In the genomic region with DNA sequence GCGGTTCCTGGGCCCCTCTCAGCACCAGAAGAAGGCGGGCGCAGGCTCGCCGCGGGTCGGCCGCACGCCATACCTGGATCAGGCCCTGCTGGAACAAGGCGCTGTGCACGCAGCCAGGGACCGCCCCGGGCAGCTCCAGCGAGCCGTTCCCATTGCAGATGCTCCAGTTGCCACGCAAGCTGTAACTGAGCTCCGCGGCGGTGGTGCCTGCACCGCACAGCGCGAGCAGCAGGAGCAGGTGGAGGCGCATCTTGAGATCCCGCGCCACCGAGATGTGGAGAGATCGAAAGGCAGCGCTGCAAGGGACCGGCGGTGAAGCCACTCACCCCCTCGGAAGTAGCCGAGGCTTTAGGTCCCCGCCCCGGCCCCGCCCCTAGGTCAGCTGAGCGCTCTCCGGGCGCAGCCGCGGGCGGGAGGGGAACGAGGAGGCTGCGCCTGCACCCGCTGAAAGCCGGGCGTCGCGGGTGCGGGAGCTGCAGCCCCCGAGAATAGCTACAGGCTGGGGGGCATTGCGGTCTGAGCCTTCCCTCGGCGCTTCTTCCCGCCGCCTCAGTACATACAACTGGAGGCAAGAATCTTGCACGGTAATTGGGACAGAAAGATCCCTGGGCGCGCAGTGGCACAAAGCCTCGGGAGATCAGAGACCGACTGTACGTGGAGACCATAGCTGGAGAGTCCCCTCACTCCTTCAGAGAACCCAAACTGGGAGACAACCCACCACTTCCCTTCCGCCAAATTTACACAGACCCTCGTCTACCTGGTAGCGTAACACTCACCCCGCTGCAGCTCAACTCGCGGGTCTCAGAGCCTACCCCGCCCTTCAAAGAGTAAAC, we compare ENCODE assay signal across 8 cellular contexts. TPM values are rescaled to one million over a fixed set of nuclear protein-coding genes. Genes with fewer than 3 reads are reported as not detected.
DNase-seq lines count a peak whose midpoint lies in the region; ATAC-seq and TF ChIP-seq lines count a peak whose summit lies in the region.

A gene (minus strand): TSS at position 324 of the 833 bp plus-strand sequence. CDS start 74 bp downstream, at position 250.

- H3K27me3 Mint-ChIP-seq in naive B cell = no peaks in the 10 kb centered on the region

- H3K36me3 ChIP-seq in DND-41 (ENCODE audit: insufficient read depth, low read length) = no peaks in the 10 kb centered on the region
- no peaks in the 10 kb centered on the region for H3K36me3 ChIP-seq in Peyer's patch

- peak within 1 kb of the TSS; percentile 89 for H3K4me2 ChIP-seq in DND-41 (ENCODE audit: insufficient read depth, low read length)

- H3K4me1 Mint-ChIP-seq in naive B cell = peaks cover 34 to 58% (median 49%) of the 10 kb centered on the region in 3 donors
- H3K4me1 Mint-ChIP-seq in stimulated activated effector memory CD8-positive, alpha-beta T cell treated with anti-CD3 and anti-CD28 coated beads, Interleukin-12 subunit alpha, Interleukin-12 subunit beta, amount 100 ng/mL, for 72 hours = peaks cover 38% of the 10 kb centered on the region

- in situ Hi-C loops in KBM-7 (cut with MboI; ENCODE audit: low pct_unique_long_range_greater_than_20kb, low sequenced_read_pairs) = no loop called here

- H2AFZ ChIP-seq in DND-41 (ENCODE audit: low read depth, low read length) = peak within 1 kb of the TSS; percentile 98

- H3K36me3 Mint-ChIP-seq in naive B cell = peaks cover 0 to 8% of the 10 kb centered on the region in 2 donors
- no peaks in the 10 kb centered on the region for H3K36me3 Mint-ChIP-seq in stimulated activated effector memory CD8-positive, alpha-beta T cell treated with anti-CD3 and anti-CD28 coated beads, Interleukin-12 subunit alpha, Interleukin-12 subunit beta, amount 100 ng/mL, for 72 hours

- TF ChIP-seq POLR2A in Peyer's patch (IDR thresholded peaks at IDR 0.05) = peak; percentile 44 to 65

- no peaks in the 10 kb centered on the region for H4K20me1 ChIP-seq in DND-41 (ENCODE audit: insufficient read depth, low read length)

- DNase-seq in DND-41 (peak; percentile 86), KBM-7 (peak; percentile 86), Peyer's patch (peak; percentile 89 to 95 (median 93)), fibroblast of gingiva (ENCODE audit: low read depth) (peak; percentile 71), naive B cell (peak; percentile 85)
- peak; percentile 88 to 89 for DNase-seq in activated T-cell treated with anti-CD3 and anti-CD28 coated beads, Interleukin-2, amount 50 U/mL, for 48 hours
- peak; percentile 57 to 87 for DNase-seq in stimulated activated effector memory CD8-positive, alpha-beta T cell treated with anti-CD3 and anti-CD28 coated beads, Interleukin-12 subunit alpha, Interleukin-12 subunit beta, amount 100 ng/mL, for 72 hours (ENCODE audit: low spot score in 2 of 2)

- peaks cover 31% of the 10 kb centered on the region; the same call in 1 of the 2 replicates for H3K79me2 ChIP-seq in DND-41 (ENCODE audit: insufficient read depth, low read length)

- TF ChIP-seq CTCF in DND-41 (IDR thresholded peaks at IDR 0.05; ENCODE audit: borderline replicate concordance, extremely low read depth, low read length, poor library complexity, severe bottlenecking) = peak; percentile 6
- TF ChIP-seq CTCF in Peyer's patch (IDR thresholded peaks at IDR 0.05) = peak in 1 of 6 experiments; percentile 21

- H3K27me3 ChIP-seq in DND-41 (ENCODE audit: insufficient read depth, low read length, poor library complexity) = no peaks in the 10 kb centered on the region
- H3K27me3 ChIP-seq in Peyer's patch = no peaks in the 10 kb centered on the region

- peak within 1 kb of the TSS; percentile 69 for H3K9ac ChIP-seq in DND-41 (ENCODE audit: low read depth, low read length)

- peaks cover 0 to 2% (median 0%) of the 10 kb centered on the region in 7 donors for H3K9me3 Mint-ChIP-seq in naive B cell
- no peaks in the 10 kb centered on the region for H3K9me3 Mint-ChIP-seq in stimulated activated effector memory CD8-positive, alpha-beta T cell treated with anti-CD3 and anti-CD28 coated beads, Interleukin-12 subunit alpha, Interleukin-12 subunit beta, amount 100 ng/mL, for 72 hours

- H3K4me3 ChIP-seq in DND-41 (ENCODE audit: low read depth in 1 of 2, low read length in 2 of 2) = peak within 1 kb of the TSS; percentile 75 to 91
- peak within 1 kb of the TSS; percentile 66 to 92 (median 81) for H3K4me3 ChIP-seq in Peyer's patch

- H3K4me1 ChIP-seq in DND-41 (ENCODE audit: insufficient read depth, low read length) (peaks cover 33% of the 10 kb centered on the region), Peyer's patch (peaks cover 0 to 17% (median 3%) of the 10 kb centered on the region in 4 donors)

- ATAC-seq in DND-41 (ENCODE audit: insufficient read depth, low read depth) (peak; percentile 93), GM21737 (IDR thresholded peaks at IDR 0.05; ENCODE audit: unreplicated experiment) (peak; percentile 88), naive B cell (ENCODE audit: low read depth in 2 of 2) (peak; percentile 62 to 64)
- ATAC-seq in stimulated activated effector memory CD8-positive, alpha-beta T cell treated with anti-CD3 and anti-CD28 coated beads, Interleukin-12 subunit alpha, Interleukin-12 subunit beta, amount 100 ng/mL, for 72 hours = peak; percentile 97

- peak within 1 kb of the TSS; percentile 71 for H3K27ac ChIP-seq in DND-41 (ENCODE audit: low read length)
- H3K27ac ChIP-seq in Peyer's patch = peak within 1 kb of the TSS; percentile 73 to 96 (median 80)

- peak within 1 kb of the TSS; percentile 97 to 100 (median 100) for H3K27ac Mint-ChIP-seq in naive B cell
- H3K27ac Mint-ChIP-seq in stimulated activated effector memory CD8-positive, alpha-beta T cell treated with anti-CD3 and anti-CD28 coated beads, Interleukin-12 subunit alpha, Interleukin-12 subunit beta, amount 100 ng/mL, for 72 hours = peak within 1 kb of the TSS; percentile 86

- H3K4me3 Mint-ChIP-seq in naive B cell = peak within 1 kb of the TSS; percentile 80 to 95 (median 92)
- peak within 1 kb of the TSS; percentile 92 for H3K4me3 Mint-ChIP-seq in stimulated activated effector memory CD8-positive, alpha-beta T cell treated with anti-CD3 and anti-CD28 coated beads, Interleukin-12 subunit alpha, Interleukin-12 subunit beta, amount 100 ng/mL, for 72 hours

- H3K9me3 ChIP-seq in DND-41 (ENCODE audit: insufficient read depth, low read length, severe bottlenecking) (no peaks in the 10 kb centered on the region), Peyer's patch (no peaks in the 10 kb centered on the region)

RNA-seq across cellular contexts. Expression of the gene that starts here (rescaled TPM):
- total RNA-seq in Peyer's patch = 10 to 100 TPM; 23.3 to 54.5 (median 33.6) TPM
- 10 to 100 TPM; 53.2 to 65.9 (median 55.0) TPM for polyA plus RNA-seq in naive B cell (ENCODE audit: low read depth in 6 of 6)

Comparison
In these comparisons a context has a peak if more than half of its experiments do, and no peak if none do; other contexts are left out.
1. Peak in every context shown above with its lines: DNase-seq, ATAC-seq, H3K4me3 ChIP-seq and H3K27ac ChIP-seq.